In genomic region chr1:220726634-220727033, GRCh38 we compare ENCODE assay signal across 10 cellular contexts. TPM values are rescaled to one million over a fixed set of nuclear protein-coding genes. Genes with fewer than 3 reads are reported as not detected.
A peak's percentile ranks its signal among the peaks of the same experiment; 100 is the strongest.
DNase-seq lines count a peak whose midpoint lies in the region; ATAC-seq and TF ChIP-seq lines count a peak whose summit lies in the region.
"Had no signal": no experiment of that assay in that cellular context is flagged by ENCODE, and none has a peak within 500 bp of the region (broad histone marks: within the 10 kb centered on the region; RNA-seq: fewer than 3 reads in every experiment).

No MANE protein-coding gene starts in this region.

- POLR2A ChIA-PET in PC-9 (lab: Charles Lee; ENCODE audit: unreplicated experiment): no interaction called here

- H3K9me2 ChIP-seq in PC-9 (ENCODE audit: insufficient read depth): no peaks in the 10 kb centered on the region

- peak; percentile 65 for ATAC-seq in GM19455 (IDR thresholded peaks at IDR 0.05; ENCODE audit: unreplicated experiment)

- H3K4me2 ChIP-seq in PC-9: no peak overlapping the region

- no peak overlapping the region for H3K27ac ChIP-seq in C4-2B
- H3K27ac ChIP-seq in PC-9: no peak overlapping the region

- no peaks in the 10 kb centered on the region for H3K36me3 ChIP-seq in PC-9 (ENCODE audit: low read depth)

- no peak for DNase-seq in PC-9
- DNase-seq in germinal center (ENCODE audit: low spot score): peak; percentile 32
- no peak for DNase-seq in amniotic stem cell (lab: John Stamatoyannopoulos, UW)
- no peak for DNase-seq in NCI-H1436 (lab: John Stamatoyannopoulos, UW)
- no peak for DNase-seq in SIG-M5 (lab: John Stamatoyannopoulos, UW)
- DNase-seq in HUDEP-2 (lab: John Stamatoyannopoulos, UW; ENCODE audit: unreplicated experiment in 76 of 76): no peak
- DNase-seq: hypothalamus, NCI-H1694 had no signal

- no peaks in the 10 kb centered on the region for H3F3A ChIP-seq in PC-9 (ENCODE audit: insufficient read depth, low read depth)

- H3K4me1 ChIP-seq in PC-9 (replicated peaks; ENCODE audit: insufficient read depth): no peaks in the 10 kb centered on the region

- no peak overlapping the region for H2AFZ ChIP-seq in PC-9

- H4K20me1 ChIP-seq in PC-9 (ENCODE audit: insufficient read depth): no peaks in the 10 kb centered on the region

- H3K27me3 ChIP-seq in PC-9 (ENCODE audit: insufficient read depth, low read depth): no peaks in the 10 kb centered on the region

- no TSS peak for BruUV-seq in PC-9 (replicated peaks; lab: Mats Ljungman, UMichigan)

- H3K4me3 ChIP-seq in PC-9: no peak overlapping the region

- TF ChIP-seq CTCF in C4-2B (conservative IDR thresholded peaks at IDR 0.05) (peak; percentile 33), PC-9 (conservative IDR thresholded peaks at IDR 0.05) (peak; percentile 44)

- no peaks in the 10 kb centered on the region for H3K9me3 ChIP-seq in PC-9 (ENCODE audit: insufficient read depth, low read depth)

- CTCF ChIA-PET in PC-9 (lab: Charles Lee): no interaction called here

- no peaks in the 10 kb centered on the region for H3K79me2 ChIP-seq in PC-9 (ENCODE audit: low read depth)

- intact Hi-C loops in PC-9 (cut with micrococcal nuclease; ENCODE audit: unreplicated experiment): no loop called here

RNA-seq across cellular contexts. Expression of gene MTARC2, which starts 21.5 kb away (rescaled TPM):
- 23.1 and 32.2 TPM in 2 replicates for total RNA-seq in PC-9 (2021)

RNA-seq across cellular contexts. Expression of gene C1orf115, which starts 36.5 kb away (rescaled TPM):
- total RNA-seq in PC-9 (2021): 5.6 and 6.5 TPM in 2 replicates
